In genomic region chr16:23244122-23244521, GRCh38 we compare ENCODE assay signal across 24 cellular contexts. TPM values are rescaled to one million over a fixed set of nuclear protein-coding genes. Genes with fewer than 3 reads are reported as not detected.
DNase-seq lines count a peak whose midpoint lies in the region; ATAC-seq, FAIRE-seq and TF ChIP-seq lines count a peak whose summit lies in the region.
"Had no signal": no experiment of that assay in that cellular context is flagged by ENCODE, and none has a peak within 500 bp of the region (broad histone marks: within the 10 kb centered on the region; RNA-seq: fewer than 3 reads in every experiment).

No MANE protein-coding gene starts in this region.

- H4K20me1 ChIP-seq in HepG2 (ENCODE audit: insufficient read depth, low read length) (no peaks in the 10 kb centered on the region), K562 (replicated peaks; ENCODE audit: control insufficient read depth, insufficient read depth, low read length) (no peaks in the 10 kb centered on the region)

- H3K79me2 ChIP-seq in HepG2 (ENCODE audit: insufficient read depth, low read length) (no peaks in the 10 kb centered on the region), K562 (ENCODE audit: control insufficient read depth, insufficient read depth, low read length) (no peaks in the 10 kb centered on the region)

- no peaks in the 10 kb centered on the region for H3K36me3 ChIP-seq in HepG2 (replicated peaks in 1 of 2; ENCODE audit: control insufficient read depth in 1 of 2, insufficient read depth in 2 of 2, low read length in 2 of 2)
- no peaks in the 10 kb centered on the region for H3K36me3 ChIP-seq in right lobe of liver
- no peaks in the 10 kb centered on the region for H3K36me3 ChIP-seq in K562 (ENCODE audit: control insufficient read depth, insufficient read depth, low read length)
- H3K36me3 ChIP-seq: MG63, Peyer's patch had no signal

- peaks cover 14% of the 10 kb centered on the region for H3K4me1 ChIP-seq in HepG2 (ENCODE audit: insufficient read depth, low read length)
- H3K4me1 ChIP-seq in right lobe of liver, result no peaks in the 10 kb centered on the region
- no peaks in the 10 kb centered on the region for H3K4me1 ChIP-seq in K562 (replicated peaks in 1 of 2; ENCODE audit: control insufficient read depth in 2 of 2, insufficient read depth in 2 of 2, low read length in 2 of 2)
- H3K4me1 ChIP-seq: A549, Caco-2, Peyer's patch had no signal

- peak; percentile 56 for ATAC-seq in HepG2
- no peak for ATAC-seq in right lobe of liver
- ATAC-seq in K562, result no peak
- ATAC-seq: A549 had no signal

- TF ChIP-seq RAD21 in HepG2 (CRISPR knock-in tag; IDR thresholded peaks at IDR 0.05), result no peak
- peak in 1 of 2 experiments; percentile 30; a peak in 2 of 4 replicates for TF ChIP-seq RAD21 in K562 (CRISPR knock-in tag; conservative IDR thresholded peaks at IDR 0.05 in 1 of 2, IDR thresholded peaks at IDR 0.05 in 1 of 2)

- H3K4me2 ChIP-seq in HepG2 (ENCODE audit: low read depth, low read length) (no peak overlapping the region), K562 (ENCODE audit: insufficient read depth, low read length) (no peak overlapping the region)
- H3K4me2 ChIP-seq: A549 had no signal

- TF ChIP-seq EP300 in HepG2 (IDR thresholded peaks at IDR 0.05; ENCODE audit: low read depth in 2 of 2, low read length in 2 of 2), result no peak
- no peak for TF ChIP-seq EP300 in HepG2 (CRISPR knock-in tag; IDR thresholded peaks at IDR 0.05; ENCODE audit: borderline replicate concordance)
- TF ChIP-seq EP300 in K562 (IDR thresholded peaks at IDR 0.05; ENCODE audit: low read length), result no peak

- H3K9ac ChIP-seq in HepG2 (ENCODE audit: insufficient read depth, low read depth, low read length) (no peak overlapping the region), K562 (ENCODE audit: insufficient read depth in 1 of 2, low read depth in 2 of 2, low read length in 2 of 2) (no peak overlapping the region)

- BruUV-seq in HepG2 (replicated peaks; lab: Mats Ljungman, UMichigan), result no TSS peak
- no TSS peak for BruUV-seq in K562 (replicated peaks; lab: Mats Ljungman, UMichigan)

- TF ChIP-seq POLR2A in HepG2 (IDR thresholded peaks at IDR 0.05; ENCODE audit: insufficient read depth in 1 of 2, low read depth in 2 of 2, low read length in 2 of 2) (no peak), right lobe of liver (IDR thresholded peaks at IDR 0.05) (no peak), K562 (conservative IDR thresholded peaks at IDR 0.05) (no peak), erythroblast (IDR thresholded peaks at IDR 0.05; ENCODE audit: low read length) (no peak)

- in situ Hi-C loops in HepG2 (cut with HindIII; ENCODE audit: extremely low pct_ligation_motif_present, low pct_unique_long_range_greater_than_20kb), result no loop called here
- in situ Hi-C loops in K562 (cut with MboI), result no loop called here

- no peak overlapping the region for H3K27ac ChIP-seq in HepG2 (ENCODE audit: extremely low read length, insufficient read depth, low read length)
- no peak overlapping the region for H3K27ac ChIP-seq in right lobe of liver
- no peak overlapping the region for H3K27ac ChIP-seq in K562 (ENCODE audit: extremely low read depth, low read depth, low read length)
- H3K27ac ChIP-seq: A549, Peyer's patch, SK-N-MC had no signal

- H3K27me3 ChIP-seq in HepG2 (ENCODE audit: control insufficient read depth in 1 of 2, insufficient read depth in 2 of 2, low read length in 2 of 2) (peaks cover 4 to 23% of the 10 kb centered on the region in 2 experiments; a peak in 4 of 5 replicates), right lobe of liver (no peaks in the 10 kb centered on the region), K562 (ENCODE audit: control insufficient read depth in 2 of 2, insufficient read depth in 2 of 2, low read length in 2 of 2) (peaks cover 2 to 13% of the 10 kb centered on the region in 2 experiments; a peak in 2 of 5 replicates)
- H3K27me3 ChIP-seq: MG63, Peyer's patch had no signal

- DNase-seq in HepG2 (ENCODE audit: low spot score), result no peak
- DNase-seq in right lobe of liver, result no peak
- peak; percentile 32 for DNase-seq in NCI-H69 (lab: John Stamatoyannopoulos, UW)
- peak in 1 of 4 experiments; percentile 10 for DNase-seq in K562 (ENCODE audit: extremely low read depth in 1 of 4, low spot score in 3 of 4)
- no peak for DNase-seq in activated T-cell treated with anti-CD3 and anti-CD28 coated beads, Interleukin-2, amount 50 U/mL, for 48 hours
- no peak for DNase-seq in activated CD4-positive, alpha-beta T cell treated with anti-CD3 and anti-CD28 coated beads, Interleukin-2, amount 50 U/mL, for 1 hour
- DNase-seq in erythroblast (lab: John Stamatoyannopoulos, UW), result no peak
- DNase-seq: Caco-2; CD4-positive, alpha-beta T cell; GF-D8; GOT3; MG63; NCI-H1105 treated with DMSO at 0.1 percent for 48 hours; NCI-H1694 treated with DMSO at 0.1 percent for 48 hours; NCI-H2107; NCI-H226; NCI-H524; Peyer's patch; Right ventricle myocardium superior had no signal

- POLR2A ChIA-PET in HepG2 (lab: Yijun Ruan, JAX) (no interaction called here), K562 (lab: Yijun Ruan, JAX) (interaction anchor here (1.2 kb wide), 1 partner anchor 10 kb away, joined by 3 read pairs; no protein-coding TSS in a partner anchor)

- intact Hi-C loops in HepG2 (cut with micrococcal nuclease; ENCODE audit: unreplicated experiment) (no loop called here), right lobe of liver (cut with DNase I) (no loop called here), K562 (cut with micrococcal nuclease) (no loop called here)

- H3K9me3 ChIP-seq in HepG2 (ENCODE audit: low read length) (no peaks in the 10 kb centered on the region), right lobe of liver (no peaks in the 10 kb centered on the region), K562 (replicated peaks; ENCODE audit: control insufficient read depth, insufficient read depth, low read depth, low read length) (no peaks in the 10 kb centered on the region)
- H3K9me3 ChIP-seq: Caco-2, MG63, Peyer's patch had no signal

- FAIRE-seq in HepG2 (lab: Jason Lieb, UNC) (no peak), K562 (lab: Jason Lieb, UNC) (no peak)
- FAIRE-seq: A549, GM12891, GM19239 had no signal

- no peak overlapping the region for H2AFZ ChIP-seq in HepG2 (ENCODE audit: low read length)
- H2AFZ ChIP-seq in K562 (ENCODE audit: low read depth, low read length), result no peak overlapping the region

- CTCF ChIA-PET in HepG2 (lab: Yijun Ruan, JAX; ENCODE audit: low intra/inter-chr PET ratio, low total read pairs) (no interaction called here), K562 (lab: Yijun Ruan, JAX; ENCODE audit: low intra/inter-chr PET ratio) (no interaction called here)

- H3K9me1 ChIP-seq in K562 (ENCODE audit: control insufficient read depth, insufficient read depth, low read length), result no peaks in the 10 kb centered on the region

- H3K4me3 ChIP-seq in HepG2 (replicated peaks in 1 of 3; ENCODE audit: insufficient read depth in 1 of 3, low read depth in 2 of 3, low read length in 3 of 3), result no peak overlapping the region
- H3K4me3 ChIP-seq in right lobe of liver, result no peak overlapping the region
- H3K4me3 ChIP-seq in K562, result no peak overlapping the region
- H3K4me3 ChIP-seq: A549, MG63, Peyer's patch, SK-N-MC had no signal

- no peak for TF ChIP-seq CTCF in HepG2 (CRISPR knock-in tag; IDR thresholded peaks at IDR 0.05)
- no peak for TF ChIP-seq CTCF in right lobe of liver (IDR thresholded peaks at IDR 0.05)
- TF ChIP-seq CTCF in K562 (IDR thresholded peaks at IDR 0.05 in 2 of 3, conservative IDR thresholded peaks at IDR 0.05 in 1 of 3; ENCODE audit: insufficient read depth in 2 of 3, low read depth in 1 of 3, low read length in 3 of 3), result peak; percentile 25 to 33 (median 29); a peak in 2 of 6 replicates

RNA-seq across cellular contexts. Expression of gene SCNN1B, which starts 58.0 kb away (rescaled TPM):
- total RNA-seq in HepG2 (2016; rRNA removed; fragmentation: Illumina TruSeq; extraction: Trizol) (not detected in 2 replicates), right lobe of liver (under 1 TPM in 2 of 6 experiments, not detected in 4; 0.12 to 0.13 TPM), K562 (2014; rRNA removed) (not detected in 2 replicates), K562 (2014; rRNA removed; fragmentation: Illumina TruSeq; extraction: Trizol) (not detected in 2 replicates), K562 (2015; rRNA removed; fragmentation: Illumina TruSeq; extraction: Trizol) (not detected in 2 replicates), K562 (2021) (not detected in 2 replicates)
- not detected in 2 replicates for total RNA-seq in HepG2 (2016; cell fraction: cytosol; rRNA removed; fragmentation: Illumina TruSeq; extraction: Trizol; ENCODE audit: low read depth)
- not detected in 2 replicates for total RNA-seq in HepG2 (2016; cell fraction: insoluble cytoplasmic fraction; rRNA removed; fragmentation: Illumina TruSeq; extraction: Trizol)
- not detected in 2 replicates for total RNA-seq in HepG2 (2016; cell fraction: membrane; rRNA removed; fragmentation: Illumina TruSeq; extraction: Trizol)
- not detected in 2 replicates for total RNA-seq in HepG2 (2016; cell fraction: nucleus; rRNA removed; fragmentation: Illumina TruSeq; extraction: Trizol)
- polyA plus RNA-seq in HepG2 (2011; rRNA removed) (not detected in 2 replicates), K562 (2011; rRNA removed) (not detected in 2 replicates), K562 (2014; fragmentation: Illumina TruSeq; extraction: Trizol) (not detected in 2 replicates), K562 (2014; fragmentation: Nextera tagmentation; extraction: Ambion mirVana) (not detected), K562 (2014; rRNA removed) (not detected in 2 replicates)
- not detected in 2 replicates for polyA plus RNA-seq in HepG2 (2011; cell fraction: cytosol; rRNA removed)
- not detected in 2 replicates for polyA plus RNA-seq in HepG2 (2011; cell fraction: nucleus; rRNA removed)
- polyA plus RNA-seq in HepG2 (2012), result not detected in 2 replicates
- not detected in 2 replicates for polyA plus RNA-seq in HepG2 (2016; cell fraction: cytosol; fragmentation: Illumina TruSeq; extraction: Trizol; ENCODE audit: low read depth)
- not detected in 2 replicates for polyA plus RNA-seq in HepG2 (2016; cell fraction: insoluble cytoplasmic fraction; fragmentation: Illumina TruSeq; extraction: Trizol; ENCODE audit: low read depth)
- not detected in 2 replicates for polyA plus RNA-seq in HepG2 (2016; cell fraction: membrane; fragmentation: Illumina TruSeq; extraction: Trizol; ENCODE audit: low read depth)
- not detected in 2 replicates for polyA plus RNA-seq in HepG2 (2016; cell fraction: nucleus; fragmentation: Illumina TruSeq; extraction: Trizol; ENCODE audit: insufficient read depth, low read depth)
- not detected in 2 replicates for polyA minus RNA-seq in HepG2 (2011; rRNA and poly(A)+ RNA removed; ENCODE audit: low replicate concordance)
- not detected in 2 replicates for polyA minus RNA-seq in HepG2 (2011; cell fraction: cytosol; rRNA and poly(A)+ RNA removed)
- polyA minus RNA-seq in HepG2 (2011; cell fraction: nucleus; rRNA and poly(A)+ RNA removed), result not detected in 2 replicates
- not detected in 2 replicates for total RNA-seq in K562 (2011; cell fraction: chromatin; rRNA removed; ENCODE audit: low replicate concordance)
- total RNA-seq in K562 (2011; cell fraction: nucleolus; rRNA removed), result not detected in 2 replicates
- total RNA-seq in K562 (2011; cell fraction: nucleoplasm; rRNA removed), result not detected in 2 replicates
- polyA plus RNA-seq in K562 (2011; cell fraction: cytosol; rRNA removed), result not detected in 2 replicates
- not detected in 2 replicates for polyA plus RNA-seq in K562 (2011; cell fraction: nucleus; rRNA removed)
- not detected in 2 replicates for polyA plus RNA-seq in K562 (2012)
- polyA minus RNA-seq in K562 (2011; rRNA and poly(A)+ RNA removed), result not detected in 2 replicates
- not detected in 2 replicates for polyA minus RNA-seq in K562 (2011; cell fraction: cytosol; rRNA and poly(A)+ RNA removed)
- not detected in 2 replicates for polyA minus RNA-seq in K562 (2011; cell fraction: nucleus; rRNA and poly(A)+ RNA removed)
- total RNA-seq: Caco-2; CD4-positive, alpha-beta T cell; Right ventricle myocardium superior had no signal
- polyA plus RNA-seq: BJ had no signal

Comparison
In these comparisons a context has a peak if more than half of its experiments do, and no peak if none do; other contexts are left out.
1. CTCF ChIP-seq: peak in K562 (3 of 3); none in HepG2 (single experiment) and right lobe of liver (0 of 4).
2. Of the 241 proteins assayed by ChIP-seq in both HepG2 and K562: peak only in HepG2: none; only in K562: CTCF; in both: none; in neither: 239; mixed calls (peak in some experiments, not most) for 1.